ENCODE assay signal across 10 cellular contexts in genomic region chr13:99548448-99548847, GRCh38. TPM values are rescaled to one million over a fixed set of nuclear protein-coding genes. Genes with fewer than 3 reads are reported as not detected.
A peak's percentile ranks its signal among the peaks of the same experiment; 100 is the strongest.
DNase-seq lines count a peak whose midpoint lies in the region; ATAC-seq, FAIRE-seq and TF ChIP-seq lines count a peak whose summit lies in the region.
"Had no signal": no experiment of that assay in that cellular context is flagged by ENCODE, and none has a peak within 500 bp of the region (broad histone marks: within the 10 kb centered on the region; RNA-seq: fewer than 3 reads in every experiment).

No MANE protein-coding gene starts in this region.

- FAIRE-seq in GM12891 (lab: Jason Lieb, UNC), result peak; percentile 90
- FAIRE-seq: pancreas had no signal

- peak overlapping the region; percentile 48; the same call in 1 of the 2 replicates for H3K27ac Mint-ChIP-seq in WTC11
- H3K27ac Mint-ChIP-seq in activated naive CD8-positive, alpha-beta T cell treated with anti-CD3 and anti-CD28 coated beads for 36 hours, result no peak overlapping the region

- POLR2A ChIA-PET in WTC11 (lab: Charles Lee), result no interaction called here

- DNase-seq in GM12891 (ENCODE audit: insufficient read length, low spot score) (no peak), WTC11 (ENCODE audit: low spot score) (no peak), OCI-M2 (lab: John Stamatoyannopoulos, UW; ENCODE audit: unreplicated experiment) (no peak), iPS-NIHi11 (ENCODE audit: low spot score) (no peak)
- no peak for DNase-seq in activated naive CD8-positive, alpha-beta T cell treated with anti-CD3 and anti-CD28 coated beads for 36 hours
- no peak for DNase-seq in stimulated activated CD8-positive, alpha-beta memory T cell treated with anti-CD3 and anti-CD28 coated beads, Interleukin-4, amount 100 ng/mL, for 48 hours
- DNase-seq: head of caudate nucleus, pancreas had no signal

- ATAC-seq in GM19463 (IDR thresholded peaks at IDR 0.05; ENCODE audit: unreplicated experiment) (peak; percentile 55), HG03135 (IDR thresholded peaks at IDR 0.05; ENCODE audit: unreplicated experiment) (peak; percentile 49), WTC11 (no peak)

- no peak overlapping the region for H3K4me3 Mint-ChIP-seq in WTC11
- no peak overlapping the region for H3K4me3 Mint-ChIP-seq in activated naive CD8-positive, alpha-beta T cell treated with anti-CD3 and anti-CD28 coated beads for 36 hours

- TF ChIP-seq CTCF in WTC11 (IDR thresholded peaks at IDR 0.05), result no peak

- H3K27me3 Mint-ChIP-seq in WTC11 (ENCODE audit: low read depth), result no peaks in the 10 kb centered on the region
- H3K27me3 Mint-ChIP-seq in activated naive CD8-positive, alpha-beta T cell treated with anti-CD3 and anti-CD28 coated beads for 36 hours, result no peaks in the 10 kb centered on the region

- no peak for TF ChIP-seq POLR2A in GM12891 (IDR thresholded peaks at IDR 0.05; ENCODE audit: low read depth, low read length)

- CTCF ChIA-PET in WTC11 (lab: Charles Lee), result no interaction called here

- no peaks in the 10 kb centered on the region for H3K4me1 Mint-ChIP-seq in WTC11
- peaks cover 9% of the 10 kb centered on the region for H3K4me1 Mint-ChIP-seq in activated naive CD8-positive, alpha-beta T cell treated with anti-CD3 and anti-CD28 coated beads for 36 hours

- H3K9me3 Mint-ChIP-seq in WTC11, result no peaks in the 10 kb centered on the region
- no peaks in the 10 kb centered on the region for H3K9me3 Mint-ChIP-seq in activated naive CD8-positive, alpha-beta T cell treated with anti-CD3 and anti-CD28 coated beads for 36 hours

- peaks cover 65% of the 10 kb centered on the region for H3K36me3 Mint-ChIP-seq in WTC11
- peaks cover 34% of the 10 kb centered on the region for H3K36me3 Mint-ChIP-seq in activated naive CD8-positive, alpha-beta T cell treated with anti-CD3 and anti-CD28 coated beads for 36 hours

TF ChIP-seq in GM12891, 5 proteins besides CTCF, POLR2A, EP300 and RAD21:
- TF ChIP-seq SPI1 (IDR thresholded peaks at IDR 0.05; ENCODE audit: low read depth, low read length) (peak; percentile 38; the same call in 1 of the 2 replicates), PAX5 (IDR thresholded peaks at IDR 0.05; ENCODE audit: insufficient read depth, low read length, severe bottlenecking) (no peak)

TF ChIP-seq in WTC11, 78 proteins besides CTCF, POLR2A, EP300 and RAD21 (continues in another document):
- TF ChIP-seq JAZF1 (CRISPR knock-in tag; IDR thresholded peaks at IDR 0.05), result no peak
- no peak for TF ChIP-seq CREM (CRISPR knock-in tag; IDR thresholded peaks at IDR 0.05)
- no peak for TF ChIP-seq E2F5 (CRISPR knock-in tag; IDR thresholded peaks at IDR 0.05)
- TF ChIP-seq CDX4 (CRISPR knock-in tag; IDR thresholded peaks at IDR 0.05; ENCODE audit: borderline replicate concordance), result no peak
- no peak for TF ChIP-seq ATF2 (CRISPR knock-in tag; IDR thresholded peaks at IDR 0.05; ENCODE audit: borderline replicate concordance, low read depth)
- no peak for TF ChIP-seq GTF2I (CRISPR knock-in tag; conservative IDR thresholded peaks at IDR 0.05)
- TF ChIP-seq GABPB1 (CRISPR knock-in tag; IDR thresholded peaks at IDR 0.05), result no peak
- TF ChIP-seq STAT6 (CRISPR knock-in tag; conservative IDR thresholded peaks at IDR 0.05; ENCODE audit: low read depth), result no peak
- TF ChIP-seq AR (CRISPR knock-in tag; IDR thresholded peaks at IDR 0.05), result no peak
- no peak for TF ChIP-seq GRHL2 (CRISPR knock-in tag; IDR thresholded peaks at IDR 0.05; ENCODE audit: insufficient replicate concordance, severe bottlenecking)

RNA-seq across cellular contexts. Expression of gene TM9SF2, which starts 47.2 kb away (rescaled TPM):
- polyA plus RNA-seq in GM12891 (2012; ENCODE audit: low read depth, missing spikeins), result 32.3 TPM
- 81.9 to 84.0 TPM (median 81.9 TPM) in 3 replicates for total RNA-seq in WTC11 (2021)
- 10 to 100 TPM; 61.8 to 62.4 TPM for total RNA-seq in activated naive CD8-positive, alpha-beta T cell treated with anti-CD3 and anti-CD28 coated beads for 36 hours

RNA-seq across cellular contexts. Expression of gene CLYBL, which starts 58.0 kb away (rescaled TPM):
- polyA plus RNA-seq in GM12891 (2012; ENCODE audit: low read depth, missing spikeins), result 15.0 TPM
- total RNA-seq in WTC11 (2021), result 8.8 to 17.3 TPM (median 14.7 TPM) in 3 replicates
- 1 to 10 TPM; 4.4 to 4.9 TPM for total RNA-seq in activated naive CD8-positive, alpha-beta T cell treated with anti-CD3 and anti-CD28 coated beads for 36 hours
